ENCODE assay signal across 15 cellular contexts in genomic region chr20:49809803-49810359, GRCh38. TPM values are rescaled to one million over a fixed set of nuclear protein-coding genes. Genes with fewer than 3 reads are reported as not detected.
DNase-seq lines count a peak whose midpoint lies in the region; ATAC-seq lines count a peak whose summit lies in the region.
"Had no signal": no experiment of that assay in that cellular context is flagged by ENCODE, and none has a peak within 500 bp of the region (broad histone marks: within the 10 kb centered on the region; RNA-seq: fewer than 3 reads in every experiment).

No MANE protein-coding gene starts in this region.

- no peaks in the 10 kb centered on the region for H3K27me3 Mint-ChIP-seq in CD4-positive, alpha-beta memory T cell
- no peaks in the 10 kb centered on the region for H3K27me3 Mint-ChIP-seq in T-helper 17 cell

- peaks cover 28% of the 10 kb centered on the region for H3K4me1 ChIP-seq in CD4-positive, alpha-beta memory T cell (ENCODE audit: insufficient read depth, low read length)

- H3K4me3 ChIP-seq in CD4-positive, alpha-beta memory T cell (ENCODE audit: low read length in 2 of 2): no peak overlapping the region
- H3K4me3 ChIP-seq: A549 had no signal

- peaks cover 24 to 45% (median 33%) of the 10 kb centered on the region in 4 donors for H3K4me1 Mint-ChIP-seq in CD4-positive, alpha-beta memory T cell
- peaks cover 19% of the 10 kb centered on the region for H3K4me1 Mint-ChIP-seq in T-helper 17 cell
- peaks cover 45% of the 10 kb centered on the region for H3K4me1 Mint-ChIP-seq in stimulated activated effector memory CD8-positive, alpha-beta T cell treated with anti-CD3 and anti-CD28 coated beads, Interleukin-12 subunit alpha, Interleukin-12 subunit beta, amount 100 ng/mL, for 72 hours

- DNase-seq in CD4-positive, alpha-beta memory T cell: no peak
- DNase-seq in T-helper 17 cell (no peak), islet precursor cell (peak; percentile 7), EL (no peak), kidney glomerular epithelial cell (lab: John Stamatoyannopoulos, UW) (no peak)
- no peak for DNase-seq in stimulated activated effector memory CD8-positive, alpha-beta T cell treated with anti-CD3 and anti-CD28 coated beads, Interleukin-12 subunit alpha, Interleukin-12 subunit beta, amount 100 ng/mL, for 72 hours (ENCODE audit: low spot score in 2 of 2)
- DNase-seq: DMS79 treated with DMSO at 0.1 percent for 48 hours, GDM1, NCI-H1417, NCI-H2029, NCI-H510A, SIG-M5 had no signal

- ATAC-seq in T-helper 17 cell (no peak), HG03571 (IDR thresholded peaks at IDR 0.05; ENCODE audit: unreplicated experiment) (no peak)
- no peak for ATAC-seq in stimulated activated effector memory CD8-positive, alpha-beta T cell treated with anti-CD3 and anti-CD28 coated beads, Interleukin-12 subunit alpha, Interleukin-12 subunit beta, amount 100 ng/mL, for 72 hours
- ATAC-seq: A549 had no signal

- POLR2A ChIA-PET in CD4-positive, alpha-beta memory T cell (lab: Charles Lee; ENCODE audit: partially characterized antibody): no interaction called here

- H3K9me3 Mint-ChIP-seq in CD4-positive, alpha-beta memory T cell: no peaks in the 10 kb centered on the region
- H3K9me3 Mint-ChIP-seq in stimulated activated effector memory CD8-positive, alpha-beta T cell treated with anti-CD3 and anti-CD28 coated beads, Interleukin-12 subunit alpha, Interleukin-12 subunit beta, amount 100 ng/mL, for 72 hours: no peaks in the 10 kb centered on the region

- intact Hi-C loops in CD4-positive, alpha-beta memory T cell (cut with micrococcal nuclease): no loop called here

- no peak overlapping the region for H3K4me3 Mint-ChIP-seq in CD4-positive, alpha-beta memory T cell
- no peak overlapping the region for H3K4me3 Mint-ChIP-seq in T-helper 17 cell
- H3K4me3 Mint-ChIP-seq in stimulated activated effector memory CD8-positive, alpha-beta T cell treated with anti-CD3 and anti-CD28 coated beads, Interleukin-12 subunit alpha, Interleukin-12 subunit beta, amount 100 ng/mL, for 72 hours: no peak overlapping the region

- H3K27ac Mint-ChIP-seq in CD4-positive, alpha-beta memory T cell: peak overlapping the region in 6 of 7 donors; percentile 36 to 98 (median 72)
- peak overlapping the region; percentile 96 for H3K27ac Mint-ChIP-seq in T-helper 17 cell
- H3K27ac Mint-ChIP-seq in stimulated activated effector memory CD8-positive, alpha-beta T cell treated with anti-CD3 and anti-CD28 coated beads, Interleukin-12 subunit alpha, Interleukin-12 subunit beta, amount 100 ng/mL, for 72 hours: peak overlapping the region; percentile 24

- H3K27me3 ChIP-seq in CD4-positive, alpha-beta memory T cell (ENCODE audit: insufficient read depth, low read length): no peaks in the 10 kb centered on the region

- peaks cover 0 to 20% of the 10 kb centered on the region in 2 donors for H3K36me3 Mint-ChIP-seq in CD4-positive, alpha-beta memory T cell
- H3K36me3 Mint-ChIP-seq in T-helper 17 cell (ENCODE audit: low read depth): no peaks in the 10 kb centered on the region
- H3K36me3 Mint-ChIP-seq in stimulated activated effector memory CD8-positive, alpha-beta T cell treated with anti-CD3 and anti-CD28 coated beads, Interleukin-12 subunit alpha, Interleukin-12 subunit beta, amount 100 ng/mL, for 72 hours: peaks cover 2% of the 10 kb centered on the region

- H3K36me3 ChIP-seq in CD4-positive, alpha-beta memory T cell (ENCODE audit: insufficient read depth, low read length): no peaks in the 10 kb centered on the region

- H3K9me3 ChIP-seq in CD4-positive, alpha-beta memory T cell (ENCODE audit: control insufficient read depth in 1 of 2, low read length in 2 of 2): no peaks in the 10 kb centered on the region
- no peaks in the 10 kb centered on the region for H3K9me3 ChIP-seq in T-helper 17 cell (ENCODE audit: control insufficient read depth, low read length, poor library complexity, severe bottlenecking)
- H3K9me3 ChIP-seq: A549 had no signal

- CTCF ChIA-PET in CD4-positive, alpha-beta memory T cell (lab: Charles Lee; ENCODE audit: partially characterized antibody): interaction anchor here (0.6 kb wide), 1 partner anchor 38 kb away, joined by 3 read pairs; no protein-coding TSS in a partner anchor

- no peak overlapping the region for H3K27ac ChIP-seq in CD4-positive, alpha-beta memory T cell (ENCODE audit: low read depth, low read length)
- H3K27ac ChIP-seq: KMS-11 had no signal

RNA-seq across cellular contexts. Expression of gene SLC9A8, which starts 2.7 kb away (rescaled TPM):
- total RNA-seq in CD4-positive, alpha-beta memory T cell: 10 to 100 TPM; 24.4 to 25.6 TPM
- 1 to 10 TPM; 3.4 to 9.5 TPM for polyA plus RNA-seq in CD4-positive, alpha-beta memory T cell
- total RNA-seq in T-helper 17 cell: 10 to 100 TPM; 42.4 to 44.8 TPM

Comparison
In these comparisons a context has a peak if more than half of its experiments do, and no peak if none do; other contexts are left out.
1. H3K27ac Mint-ChIP-seq: peak in every context shown above with its lines; median percentile 96 in T-helper 17 cell; 72 in CD4-positive, alpha-beta memory T cell; 24 in stimulated activated effector memory CD8-positive, alpha-beta T cell treated with anti-CD3 and anti-CD28 coated beads, Interleukin-12 subunit alpha, Interleukin-12 subunit beta, amount 100 ng/mL, for 72 hours.